ENCODE assay signal across 19 cellular contexts in the genomic region with DNA sequence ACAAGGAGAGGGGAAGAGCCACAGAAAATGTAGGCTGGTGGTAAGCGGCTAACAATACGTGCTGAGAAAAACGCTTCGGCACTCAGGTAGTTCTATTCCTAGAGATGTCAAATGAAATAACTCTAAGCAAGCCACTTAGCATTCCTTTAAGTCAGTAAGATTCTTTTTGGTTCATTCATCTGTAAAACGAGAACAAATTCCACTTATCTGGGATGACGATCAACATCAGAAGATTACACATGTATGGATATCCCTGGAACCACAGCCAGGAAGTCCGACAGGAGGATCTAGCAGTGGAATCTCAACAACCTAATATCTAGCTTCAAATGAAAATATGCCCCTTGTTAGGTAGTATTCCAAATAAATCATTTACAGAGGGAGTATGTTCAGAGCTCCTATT.
DNase-seq lines count a peak whose midpoint lies in the region; ATAC-seq and TF ChIP-seq lines count a peak whose summit lies in the region.
"Had no signal": no experiment of that assay in that cellular context is flagged by ENCODE, and none has a peak within 500 bp of the region (broad histone marks: within the 10 kb centered on the region; RNA-seq: fewer than 3 reads in every experiment).

No MANE protein-coding gene starts in this region.

- no peak overlapping the region for H3K4me2 ChIP-seq in hepatocyte
- H3K4me2 ChIP-seq: BLaER1, KMS-11 had no signal

- H3K36me3 Mint-ChIP-seq in HFFc6 (ENCODE audit: low read depth): no peaks in the 10 kb centered on the region
- H3K36me3 Mint-ChIP-seq in nephron progenitor cell (ENCODE audit: low read depth): no peaks in the 10 kb centered on the region
- H3K36me3 Mint-ChIP-seq: IgD-negative memory B cell had no signal

- 66% methylated on average over 7 of the region's 7 CpGs for WGBS in hepatocyte (ENCODE audit: low lambda C conversion rate, missing lambda C conversion rate)
- WGBS in thyroid gland, 2 donors: 36 to 42% methylated on average over 7 of the region's 7 CpGs
- WGBS in esophagus squamous epithelium, 2 donors: 86 to 93% methylated on average over 7 of the region's 7 CpGs
- 77 to 85% methylated on average over 7 of the region's 7 CpGs for WGBS in body of pancreas, 2 donors

- H3K4me3 Mint-ChIP-seq in HFFc6 (no peak overlapping the region), nephron progenitor cell (no peak overlapping the region)
- H3K4me3 Mint-ChIP-seq: CD4-positive, alpha-beta T cell; IgD-negative memory B cell had no signal

- H3K36me3 ChIP-seq in hepatocyte (replicated peaks; ENCODE audit: insufficient read depth, low read depth): no peaks in the 10 kb centered on the region
- no peaks in the 10 kb centered on the region for H3K36me3 ChIP-seq in thyroid gland
- no peaks in the 10 kb centered on the region for H3K36me3 ChIP-seq in esophagus squamous epithelium
- no peaks in the 10 kb centered on the region for H3K36me3 ChIP-seq in body of pancreas (replicated peaks in 1 of 2; ENCODE audit: insufficient read depth in 1 of 2, low read depth in 2 of 2)
- H3K36me3 ChIP-seq: BLaER1, SJSA1 had no signal

- H3K9me2 ChIP-seq in hepatocyte (replicated peaks; ENCODE audit: insufficient read depth): no peaks in the 10 kb centered on the region

- no peak overlapping the region for H2AFZ ChIP-seq in hepatocyte

- TF ChIP-seq POLR2A in thyroid gland (IDR thresholded peaks at IDR 0.05) (peak in 1 of 2 donors; percentile 22), esophagus squamous epithelium (IDR thresholded peaks at IDR 0.05) (no peak), body of pancreas (IDR thresholded peaks at IDR 0.05) (no peak)

- DNase-seq in HFFc6 (peak; percentile 9), hepatocyte (ENCODE audit: low spot score) (no peak), nephron progenitor cell (no peak), thyroid gland (peak; percentile 44 to 48), esophagus squamous epithelium (lab: John Stamatoyannopoulos, UW) (no peak), body of pancreas (no peak)
- DNase-seq: CD4-positive, alpha-beta T cell; HCEC 1CT; MM.1S; NCI-H2029; NCI-H526; NCI-H82; NK-92 treated with Interleukin-12 subunit alpha and Interleukin-12 subunit beta, amount 100 ng/mL, for 24 hours; PC-3 had no signal

- H3K27me3 Mint-ChIP-seq in HFFc6 (ENCODE audit: insufficient read depth): peaks cover 18% of the 10 kb centered on the region
- H3K27me3 Mint-ChIP-seq in nephron progenitor cell (ENCODE audit: low read depth, poor library complexity): peaks cover 9% of the 10 kb centered on the region

- ATAC-seq in GM21390 (IDR thresholded peaks at IDR 0.05; ENCODE audit: unreplicated experiment): no peak
- no peak for ATAC-seq in body of pancreas
- ATAC-seq: PC-3 had no signal

- TF ChIP-seq CTCF in HFFc6 (IDR thresholded peaks at IDR 0.05): no peak
- no peak for TF ChIP-seq CTCF in hepatocyte (IDR thresholded peaks at IDR 0.05; ENCODE audit: poor library complexity)
- no peak for TF ChIP-seq CTCF in nephron progenitor cell (IDR thresholded peaks at IDR 0.05)
- peak in 1 of 6 experiments; percentile 23 for TF ChIP-seq CTCF in thyroid gland (IDR thresholded peaks at IDR 0.05)
- TF ChIP-seq CTCF in esophagus squamous epithelium (IDR thresholded peaks at IDR 0.05): no peak
- no peak for TF ChIP-seq CTCF in body of pancreas (IDR thresholded peaks at IDR 0.05)

- H3K4me1 Mint-ChIP-seq in HFFc6 (ENCODE audit: low read depth) (peaks cover 15% of the 10 kb centered on the region; the same call in 1 of the 2 replicates), nephron progenitor cell (peaks cover 78% of the 10 kb centered on the region)
- H3K4me1 Mint-ChIP-seq: IgD-negative memory B cell had no signal

- H3K27ac ChIP-seq in hepatocyte: peak overlapping the region; percentile 12
- H3K27ac ChIP-seq in thyroid gland: peak overlapping the region; percentile 89 to 97 (median 96)
- no peak overlapping the region for H3K27ac ChIP-seq in esophagus squamous epithelium
- H3K27ac ChIP-seq in body of pancreas: no peak overlapping the region
- H3K27ac ChIP-seq: BLaER1, KMS-11, SJSA1 had no signal

- H3K27me3 ChIP-seq in hepatocyte: no peaks in the 10 kb centered on the region
- H3K27me3 ChIP-seq in thyroid gland: no peaks in the 10 kb centered on the region
- H3K27me3 ChIP-seq in esophagus squamous epithelium: no peaks in the 10 kb centered on the region
- H3K27me3 ChIP-seq in body of pancreas: no peaks in the 10 kb centered on the region
- H3K27me3 ChIP-seq: BLaER1, SJSA1 had no signal

- no peaks in the 10 kb centered on the region for H3K9me3 ChIP-seq in hepatocyte (ENCODE audit: low read depth)
- H3K9me3 ChIP-seq in thyroid gland: no peaks in the 10 kb centered on the region
- no peaks in the 10 kb centered on the region for H3K9me3 ChIP-seq in esophagus squamous epithelium
- H3K9me3 ChIP-seq in body of pancreas: no peaks in the 10 kb centered on the region
- H3K9me3 ChIP-seq: BLaER1, SJSA1 had no signal

- H3K9me3 Mint-ChIP-seq in HFFc6: no peaks in the 10 kb centered on the region
- no peaks in the 10 kb centered on the region for H3K9me3 Mint-ChIP-seq in nephron progenitor cell
- H3K9me3 Mint-ChIP-seq: CD4-positive, alpha-beta T cell had no signal

- no peaks in the 10 kb centered on the region for H3K79me2 ChIP-seq in hepatocyte

- no peak overlapping the region for H3K4me3 ChIP-seq in hepatocyte
- no peak overlapping the region for H3K4me3 ChIP-seq in thyroid gland (replicated peaks in 1 of 3)
- H3K4me3 ChIP-seq in esophagus squamous epithelium: no peak overlapping the region
- no peak overlapping the region for H3K4me3 ChIP-seq in body of pancreas
- H3K4me3 ChIP-seq: BLaER1, SJSA1 had no signal

- intact Hi-C loops in thyroid gland (cut with DNase I) (no loop called here), esophagus squamous epithelium (cut with DNase I) (no loop called here), body of pancreas (cut with DNase I) (no loop called here)

- H3K4me1 ChIP-seq in hepatocyte (ENCODE audit: insufficient read depth): peaks cover 6% of the 10 kb centered on the region
- peaks cover 27 to 39% of the 10 kb centered on the region in 2 donors for H3K4me1 ChIP-seq in thyroid gland
- H3K4me1 ChIP-seq in esophagus squamous epithelium: no peaks in the 10 kb centered on the region
- no peaks in the 10 kb centered on the region for H3K4me1 ChIP-seq in body of pancreas
- H3K4me1 ChIP-seq: SJSA1 had no signal

- no peaks in the 10 kb centered on the region for H4K20me1 ChIP-seq in hepatocyte (ENCODE audit: insufficient read depth, poor library complexity, severe bottlenecking)
- H4K20me1 ChIP-seq: BLaER1 had no signal

- H3K27ac Mint-ChIP-seq in HFFc6 (no peak overlapping the region), nephron progenitor cell (peak overlapping the region; percentile 95)
- H3K27ac Mint-ChIP-seq: CD4-positive, alpha-beta T cell; IgD-negative memory B cell had no signal

Comparison
In these comparisons a context has a peak if more than half of its experiments do, and no peak if none do; other contexts are left out.
1. DNase-seq: peak in HFFc6 (single experiment) and thyroid gland (2 of 2); none in hepatocyte (single experiment), nephron progenitor cell (single experiment), esophagus squamous epithelium (single experiment) and body of pancreas (0 of 4).
2. H3K27ac ChIP-seq: peak in hepatocyte (single experiment) and thyroid gland (3 of 3); none in esophagus squamous epithelium (0 of 4) and body of pancreas (0 of 4).